Comparison of ENCODE assay signal across 19 cellular contexts in genomic region chr16:53369921-53370320, GRCh38.
DNase-seq lines count a peak whose midpoint lies in the region; ATAC-seq and TF ChIP-seq lines count a peak whose summit lies in the region.
"Had no signal": no experiment of that assay in that cellular context is flagged by ENCODE, and none has a peak within 500 bp of the region (broad histone marks: within the 10 kb centered on the region; RNA-seq: fewer than 3 reads in every experiment).

No MANE protein-coding gene starts in this region.

- H3K36me3 ChIP-seq in spleen: no peaks in the 10 kb centered on the region
- no peaks in the 10 kb centered on the region for H3K36me3 ChIP-seq in prostate gland
- H3K36me3 ChIP-seq: neural progenitor cell, Peyer's patch, sigmoid colon, WERI-Rb-1 had no signal

- H3K27me3 ChIP-seq in spleen (replicated peaks in 1 of 7): peaks cover 2 to 45% (median 16%) of the 10 kb centered on the region in 7 donors
- H3K27me3 ChIP-seq in prostate gland (replicated peaks; ENCODE audit: insufficient read depth): no peaks in the 10 kb centered on the region
- H3K27me3 ChIP-seq: neural progenitor cell, testis had no signal

- H3K4me3 Mint-ChIP-seq in T-helper 2 cell treated with Interferon-gamma antibody and Interleukin-4, amounts not matched to agents 5 μg/mL and 100 μg/mL, for 36 hours: no peak overlapping the region
- H3K4me3 Mint-ChIP-seq: activated CD8-positive, alpha-beta T cell treated with anti-CD3 and anti-CD28 coated beads, Interleukin-2, amount 10 ng/mL, durations not matched to agents 7 days and 5 days; CD4-positive, alpha-beta memory T cell; mesothelial cell of epicardium; neural progenitor cell had no signal

- H3K4me1 ChIP-seq in spleen (peaks cover 0 to 19% (median 6%) of the 10 kb centered on the region in 6 donors), prostate gland (replicated peaks) (no peaks in the 10 kb centered on the region)
- H3K4me1 ChIP-seq: neural progenitor cell, testis had no signal

- H3K27me3 Mint-ChIP-seq in T-helper 2 cell treated with Interferon-gamma antibody and Interleukin-4, amounts not matched to agents 5 μg/mL and 100 μg/mL, for 36 hours (ENCODE audit: low read depth): peaks cover 34% of the 10 kb centered on the region

- no peak for TF ChIP-seq CTCF in spleen (IDR thresholded peaks at IDR 0.05 in 8 of 11, conservative IDR thresholded peaks at IDR 0.05 in 3 of 11)
- no peak for TF ChIP-seq CTCF in prostate gland (IDR thresholded peaks at IDR 0.05)

- no peak for TF ChIP-seq POLR2A in spleen (IDR thresholded peaks at IDR 0.05)
- TF ChIP-seq POLR2A in prostate gland (IDR thresholded peaks at IDR 0.05): no peak

- H3K4me3 ChIP-seq in spleen (peak overlapping the region in 2 of 8 donors; percentile 4 to 53), prostate gland (no peak overlapping the region)
- H3K4me3 ChIP-seq: neural progenitor cell, Peyer's patch, sigmoid colon, testis had no signal

- H3K27ac ChIP-seq in spleen (peak overlapping the region in 5 of 8 donors; percentile 44 to 88 (median 83)), prostate gland (no peak overlapping the region)
- H3K27ac ChIP-seq: neural progenitor cell, Peyer's patch, sigmoid colon, testis, WERI-Rb-1 had no signal

- peaks cover 15% of the 10 kb centered on the region for H3K4me1 Mint-ChIP-seq in T-helper 2 cell treated with Interferon-gamma antibody and Interleukin-4, amounts not matched to agents 5 μg/mL and 100 μg/mL, for 36 hours (ENCODE audit: low read depth)
- H3K4me1 Mint-ChIP-seq: mesothelial cell of epicardium, neural progenitor cell had no signal

- peak; percentile 38 for DNase-seq in HCEC 1CT
- peak; percentile 2 for DNase-seq in OCI-M1 (lab: John Stamatoyannopoulos, UW)
- peak; percentile 67 for DNase-seq in fibroblast of gingiva (ENCODE audit: low read depth)
- DNase-seq in spleen: no peak
- DNase-seq in T-helper 2 cell treated with Interferon-gamma antibody and Interleukin-4, amounts not matched to agents 5 μg/mL and 100 μg/mL, for 36 hours (ENCODE audit: low spot score): no peak
- no peak for DNase-seq in prostate gland (ENCODE audit: low spot score)
- DNase-seq: activated CD8-positive, alpha-beta T cell treated with anti-CD3 and anti-CD28 coated beads, Interleukin-2, amount 10 ng/mL, durations not matched to agents 7 days and 5 days; CD4-positive, alpha-beta memory T cell; KG1; NCI-H1694 treated with DMSO at 0.1 percent for 48 hours; NCI-H524; Peyer's patch; sigmoid colon; stimulated activated CD4-positive, alpha-beta T cell treated with anti-CD3 and anti-CD28 coated beads, Interleukin-4, amount 100 ng/mL, for 4 hours; testis; WERI-Rb-1 had no signal

- H3K27ac Mint-ChIP-seq in T-helper 2 cell treated with Interferon-gamma antibody and Interleukin-4, amounts not matched to agents 5 μg/mL and 100 μg/mL, for 36 hours: no peak overlapping the region
- H3K27ac Mint-ChIP-seq: activated CD8-positive, alpha-beta T cell treated with anti-CD3 and anti-CD28 coated beads, Interleukin-2, amount 10 ng/mL, durations not matched to agents 7 days and 5 days; CD4-positive, alpha-beta memory T cell; mesothelial cell of epicardium; neural progenitor cell had no signal

- intact Hi-C loops in spleen (cut with DNase I; ENCODE audit: low total_unique reads): no loop called here
- intact Hi-C loops in prostate gland (cut with DNase I): no loop called here

- H3K9me3 Mint-ChIP-seq in T-helper 2 cell treated with Interferon-gamma antibody and Interleukin-4, amounts not matched to agents 5 μg/mL and 100 μg/mL, for 36 hours: no peaks in the 10 kb centered on the region
- H3K9me3 Mint-ChIP-seq: CD4-positive, alpha-beta memory T cell; mesothelial cell of epicardium; neural progenitor cell had no signal

- WGBS in spleen, 5 donors: 46 to 68% (median 60%) methylated on average over 1 of the region's 1 CpG
- 38% methylated on average over 1 of the region's 1 CpG for WGBS in prostate gland

- H3K9me3 ChIP-seq in spleen (no peaks in the 10 kb centered on the region), prostate gland (no peaks in the 10 kb centered on the region)
- H3K9me3 ChIP-seq: Peyer's patch, sigmoid colon, testis had no signal

- no peak for ATAC-seq in GM21515 (IDR thresholded peaks at IDR 0.05; ENCODE audit: unreplicated experiment)
- ATAC-seq: activated CD8-positive, alpha-beta T cell treated with anti-CD3 and anti-CD28 coated beads, Interleukin-2, amount 10 ng/mL, durations not matched to agents 7 days and 5 days had no signal

- H3K36me3 Mint-ChIP-seq in T-helper 2 cell treated with Interferon-gamma antibody and Interleukin-4, amounts not matched to agents 5 μg/mL and 100 μg/mL, for 36 hours (ENCODE audit: low read depth): no peaks in the 10 kb centered on the region
- H3K36me3 Mint-ChIP-seq: mesothelial cell of epicardium, neural progenitor cell had no signal

Comparison
In these comparisons a context has a peak if more than half of its experiments do, and no peak if none do; other contexts are left out.
1. DNase-seq: peak in HCEC 1CT (single experiment), OCI-M1 (single experiment) and fibroblast of gingiva (single experiment); none in spleen (single experiment), T-helper 2 cell treated with Interferon-gamma antibody and Interleukin-4, amounts not matched to agents 5 μg/mL and 100 μg/mL, for 36 hours (single experiment) and prostate gland (single experiment).
2. H3K27ac ChIP-seq: peak in spleen (5 of 8); none in prostate gland (0 of 2).